ENCODE assay signal across 10 cellular contexts in the genomic region with DNA sequence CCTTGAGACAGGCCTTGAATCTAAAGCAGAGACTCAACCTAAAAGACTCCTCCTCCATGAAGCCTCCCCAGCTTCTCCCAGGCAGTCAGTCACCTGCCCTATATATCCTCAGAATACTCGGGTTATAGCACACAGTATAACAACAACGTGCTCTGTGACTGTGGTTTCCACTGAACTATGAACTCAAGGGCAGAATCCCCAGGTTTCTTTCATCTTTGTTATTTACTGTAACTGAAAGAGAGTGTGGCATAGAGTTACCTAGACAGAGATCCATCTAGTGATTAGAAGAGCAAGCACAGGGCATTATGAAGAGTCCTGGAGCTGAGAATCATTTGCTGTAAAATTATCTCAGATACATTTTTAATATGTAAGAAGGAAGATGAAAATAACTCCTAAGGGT.
"Had no signal": no experiment of that assay in that cellular context is flagged by ENCODE, and none has a peak within 500 bp of the region (broad histone marks: within the 10 kb centered on the region; RNA-seq: fewer than 3 reads in every experiment).

No MANE protein-coding gene starts in this region.

- H3K9ac ChIP-seq: GM23248 had no signal

- H3K4me1 ChIP-seq: HAP-1 had no signal

- H3K27ac Mint-ChIP-seq: H9, HFFc6 had no signal

- H3K4me3 ChIP-seq: GM23248, HAP-1 had no signal

- FAIRE-seq: H1, H54 had no signal

- H3K9me3 ChIP-seq: HAP-1 had no signal

- H2AFZ ChIP-seq: GM23248 had no signal

- H3K36me3 ChIP-seq: HAP-1 had no signal

- ATAC-seq: HCT116 had no signal

- H3K4me3 Mint-ChIP-seq: H9, HFFc6 had no signal

- H3K9me3 Mint-ChIP-seq: HFFc6 had no signal

- DNase-seq: GM23248, GOT3, H7, H9, HCEC 1CT, HFFc6 had no signal

- H3K27ac ChIP-seq: GM23248 had no signal
